18 cellular contexts compared by ENCODE assay signal in the genomic region with DNA sequence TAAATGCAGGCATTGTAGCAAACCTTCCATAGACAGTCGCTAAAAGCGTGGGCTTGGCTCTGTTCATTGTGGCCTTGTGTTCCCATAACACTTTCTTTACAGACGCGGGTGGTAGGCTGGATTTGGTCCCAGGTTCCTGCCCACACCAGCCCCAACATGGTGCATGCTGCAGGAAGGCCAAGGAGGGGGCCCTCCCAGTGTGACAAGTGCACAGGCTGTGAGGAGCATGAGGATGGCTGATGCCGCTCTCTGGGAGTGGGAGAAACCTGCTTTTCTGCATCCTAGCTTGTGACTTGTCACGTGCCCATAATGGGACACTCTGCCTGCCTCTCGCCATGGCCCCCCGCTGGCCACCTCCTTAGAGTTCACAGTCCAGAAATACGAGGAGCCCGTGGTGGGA.
"Had no signal": no experiment of that assay in that cellular context is flagged by ENCODE, and none has a peak within 500 bp of the region (broad histone marks: within the 10 kb centered on the region; RNA-seq: fewer than 3 reads in every experiment).

No MANE protein-coding gene starts in this region.

- ATAC-seq: lower lobe of right lung; stimulated activated naive CD8-positive, alpha-beta T cell treated with anti-CD3 and anti-CD28 coated beads, Interleukin-15, Interleukin-2, amounts not matched to agents 100 U/mL and 50 U/mL, for 24 hours; T-helper 17 cell had no signal

- DNase-seq: activated B cell treated with CpG ODN at 0.5 μM for 24 hours; activated gamma-delta T cell treated with Interleukin-2 at 50 U/mL for 16 hours; amniotic stem cell; central memory CD4-positive, alpha-beta T cell; colonic mucosa; effector CD8-positive, alpha-beta T cell; immature natural killer cell; lower lobe of right lung; midbrain; small intestine; stimulated activated CD4-positive, alpha-beta T cell treated with anti-CD3 and anti-CD28 coated beads, Interleukin-4, amount 100 ng/mL, for 4 hours; stimulated activated naive CD8-positive, alpha-beta T cell treated with anti-CD3 and anti-CD28 coated beads, Interleukin-15, Interleukin-2, amounts not matched to agents 100 U/mL and 50 U/mL, for 24 hours; T-helper 17 cell had no signal

- H3K36me3 Mint-ChIP-seq: activated naive CD8-positive, alpha-beta T cell; immature natural killer cell; neural progenitor cell; type B pancreatic cell had no signal

- H3K27ac ChIP-seq: colonic mucosa, lower lobe of right lung, neural progenitor cell, parathyroid adenoma, suprapubic skin had no signal

- H3K4me1 ChIP-seq: colonic mucosa, lower lobe of right lung, parathyroid adenoma, suprapubic skin had no signal

- H3K4me1 Mint-ChIP-seq: activated B cell treated with CpG ODN at 0.5 μM for 24 hours, immature natural killer cell, T-helper 17 cell had no signal

- H3K4me3 Mint-ChIP-seq: activated B cell treated with CpG ODN at 0.5 μM for 24 hours; activated naive CD8-positive, alpha-beta T cell; immature natural killer cell; neural progenitor cell; T-helper 17 cell; type B pancreatic cell had no signal

- H3K9me3 ChIP-seq: colonic mucosa, lower lobe of right lung, suprapubic skin had no signal

- H3K36me3 ChIP-seq: colonic mucosa, lower lobe of right lung, neural progenitor cell, suprapubic skin had no signal

- H3K9me3 Mint-ChIP-seq: activated B cell treated with CpG ODN at 0.5 μM for 24 hours, neural progenitor cell, type B pancreatic cell had no signal

- H3K27ac Mint-ChIP-seq: activated B cell treated with CpG ODN at 0.5 μM for 24 hours; activated naive CD8-positive, alpha-beta T cell; immature natural killer cell; T-helper 17 cell; type B pancreatic cell had no signal

- H3K27me3 Mint-ChIP-seq: activated B cell treated with CpG ODN at 0.5 μM for 24 hours had no signal

- H3K4me3 ChIP-seq: colonic mucosa, lower lobe of right lung, neural progenitor cell, suprapubic skin had no signal

- H3K27me3 ChIP-seq: colonic mucosa, neural progenitor cell had no signal
